29 cellular contexts compared by ENCODE assay signal in genomic region chr12:97982684-97983083, GRCh38.
"Had no signal": no experiment of that assay in that cellular context is flagged by ENCODE, and none has a peak within 500 bp of the region (broad histone marks: within the 10 kb centered on the region; RNA-seq: fewer than 3 reads in every experiment).

No MANE protein-coding gene starts in this region.

- H3K4me1 ChIP-seq: adrenal gland, body of pancreas, esophagus squamous epithelium had no signal

- H3K9me3 ChIP-seq: adrenal gland, body of pancreas had no signal

- ATAC-seq: activated CD4-positive, CD25-positive, alpha-beta regulatory T cell treated with anti-CD3 and anti-CD28 coated beads, Interleukin-2, amount 50 U/mL, for 24 hours; activated CD8-positive, alpha-beta T cell treated with anti-CD3 and anti-CD28 coated beads for 36 hours; activated naive CD8-positive, alpha-beta T cell treated with anti-CD3 and anti-CD28 coated beads, Interleukin-2, amount 50 U/mL, for 24 hours; activated T-cell treated with anti-CD3 and anti-CD28 coated beads, Interleukin-2, amount 50 U/mL, for 4 hours; activated T-helper 17 cell treated with anti-CD3 and anti-CD28 coated beads, Interleukin-2, amount 50 U/mL, for 72 hours; body of pancreas; gastroesophageal sphincter; heart right ventricle had no signal

- H3K4me3 ChIP-seq: adrenal gland, body of pancreas, esophagus squamous epithelium, gastroesophageal sphincter, heart right ventricle, hepatocyte had no signal

- H3K27me3 ChIP-seq: adrenal gland, body of pancreas, esophagus squamous epithelium, gastroesophageal sphincter, heart right ventricle, hepatocyte had no signal

- DNase-seq: activated B cell treated with CpG ODN at 0.5 μM for 24 hours; activated CD4-positive, alpha-beta T cell treated with anti-CD3 and anti-CD28 coated beads for 48 hours; activated CD4-positive, alpha-beta T cell treated with anti-CD3 and anti-CD28 coated beads, Interleukin-2, amount 50 U/mL, for 1 hour; activated CD4-positive, alpha-beta T cell treated with anti-CD3 and anti-CD28 coated beads, Interleukin-2, amount 50 U/mL, for 48 hours; activated CD8-positive, alpha-beta memory T cell treated with anti-CD3 and anti-CD28 coated beads for 24 hours; activated CD8-positive, alpha-beta T cell treated with anti-CD3 and anti-CD28 coated beads for 36 hours; activated effector memory CD4-positive, alpha-beta T cell treated with Interleukin-2 at 50 U/mL for 16 hours; activated gamma-delta T cell treated with Interleukin-2 at 50 U/mL for 16 hours; activated naive CD4-positive, alpha-beta T cell treated with anti-CD3 and anti-CD28 coated beads, Interleukin-2, amount 50 U/mL, for 16 hours; activated naive CD4-positive, alpha-beta T cell treated with Interleukin-2 at 50 U/mL for 16 hours; activated naive CD8-positive, alpha-beta T cell treated with anti-CD3 and anti-CD28 coated beads, Interleukin-2, amount 50 U/mL, for 24 hours; activated T-cell treated with anti-CD3 and anti-CD28 coated beads, Interleukin-2, amount 50 U/mL, for 4 hours; adrenal gland; amygdala; aorta; body of pancreas; caudate nucleus; cortex of kidney; effector CD8-positive, alpha-beta T cell; esophagus squamous epithelium; foreskin melanocyte; heart right ventricle; T1000; WERI-Rb-1 had no signal

- H3K27ac ChIP-seq: adrenal gland, body of pancreas, epithelial cell of prostate, esophagus squamous epithelium, gastroesophageal sphincter, heart right ventricle, hepatocyte, WERI-Rb-1 had no signal

- H3K36me3 ChIP-seq: adrenal gland, esophagus squamous epithelium, gastroesophageal sphincter, heart right ventricle, WERI-Rb-1 had no signal
